Comparison of ENCODE assay signal across 11 cellular contexts in the genomic region with DNA sequence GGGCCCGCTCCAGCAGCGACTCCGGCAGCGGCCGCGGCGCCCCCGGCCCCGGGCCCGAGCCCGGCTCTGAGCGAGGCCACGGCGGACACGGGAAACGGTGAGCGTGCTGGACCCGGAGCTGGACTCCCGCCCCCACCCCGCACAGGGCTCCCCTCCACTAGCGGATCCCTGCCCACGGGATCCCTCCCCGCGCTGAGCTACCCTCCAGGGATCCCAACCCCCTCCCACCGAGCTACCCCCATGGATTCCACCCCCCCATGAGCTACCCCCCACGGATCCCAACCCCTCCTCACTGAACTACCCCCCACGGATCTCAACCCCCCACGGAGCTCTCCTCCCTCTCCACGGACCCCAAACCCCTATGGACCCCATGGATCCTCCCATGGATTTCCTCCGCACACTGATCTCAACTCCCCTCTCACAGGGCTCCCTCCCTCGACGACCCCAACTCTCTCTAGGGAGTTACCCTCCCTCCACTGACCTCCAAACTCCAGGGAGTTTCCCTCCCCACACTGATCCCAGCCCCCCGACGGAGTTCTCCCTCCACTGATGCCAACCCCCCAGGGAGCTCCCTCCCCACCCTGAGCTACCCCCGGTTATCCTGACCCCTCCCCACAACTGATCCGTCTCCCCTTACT. TPM values are rescaled to one million over a fixed set of nuclear protein-coding genes. Genes with fewer than 3 reads are reported as not detected.
A peak's percentile ranks its signal among the peaks of the same experiment; 100 is the strongest.
DNase-seq lines count a peak whose midpoint lies in the region; ATAC-seq and TF ChIP-seq lines count a peak whose summit lies in the region.
"Had no signal": no experiment of that assay in that cellular context is flagged by ENCODE, and none has a peak within 500 bp of the region (broad histone marks: within the 10 kb centered on the region; RNA-seq: fewer than 3 reads in every experiment).

No MANE protein-coding gene starts in this region.

- H3K4me2 ChIP-seq in parathyroid adenoma (ENCODE audit: low read length) = peak overlapping the region; percentile 86

- no peak overlapping the region for H2AFZ ChIP-seq in parathyroid adenoma

- H3K27me3 ChIP-seq in CD4-positive, alpha-beta memory T cell (ENCODE audit: insufficient read depth, low read length) = peaks cover 16% of the 10 kb centered on the region
- H3K27me3 ChIP-seq in esophagus (ENCODE audit: control insufficient read depth in 1 of 2, insufficient read depth in 2 of 2, low read length in 2 of 2) (no peaks in the 10 kb centered on the region), parathyroid adenoma (ENCODE audit: control insufficient read depth, insufficient read depth, low read length) (no peaks in the 10 kb centered on the region)

- no peak overlapping the region for H3K27ac ChIP-seq in CD4-positive, alpha-beta memory T cell (ENCODE audit: low read depth, low read length)
- H3K27ac ChIP-seq in esophagus (ENCODE audit: low read depth in 2 of 2, low read length in 1 of 2) (no peak overlapping the region), parathyroid adenoma (no peak overlapping the region)
- H3K27ac ChIP-seq: spleen had no signal

- intact Hi-C loops in CD4-positive, alpha-beta memory T cell (cut with micrococcal nuclease) = loop anchor here (2.0 to 5.0 kb wide), 2 partner anchors 21 to 35 kb away; a partner anchor contains a TSS

- peaks cover 13% of the 10 kb centered on the region for H3K4me1 ChIP-seq in CD4-positive, alpha-beta memory T cell (ENCODE audit: insufficient read depth, low read length)
- H3K4me1 ChIP-seq in esophagus (ENCODE audit: control insufficient read depth in 2 of 2, insufficient read depth in 2 of 2, low read length in 1 of 2) (peaks cover 3 to 9% of the 10 kb centered on the region in 2 donors), parathyroid adenoma (peaks cover 3% of the 10 kb centered on the region)

- WGBS in esophagus, 2 donors = 3% methylated on average over 21 to 36 of the region's 36 CpGs

- peaks cover 22 to 25% of the 10 kb centered on the region in 2 donors for H3K27me3 Mint-ChIP-seq in CD4-positive, alpha-beta memory T cell

- peak; percentile 3; the same call in 1 of the 3 replicates for ATAC-seq in SK-N-SH treated with all-trans-retinoic acid at 6 μM for 48 hours
- ATAC-seq in GM21576 (IDR thresholded peaks at IDR 0.05; ENCODE audit: unreplicated experiment) = no peak

- CTCF ChIA-PET in CD4-positive, alpha-beta memory T cell (lab: Charles Lee; ENCODE audit: partially characterized antibody) = interaction anchor here (1.0 to 3.1 kb wide), 4 partner anchors 10 to 32 kb away, joined by 3 to 16 read pairs (median 8); no protein-coding TSS in a partner anchor

- H3K9me3 ChIP-seq in CD4-positive, alpha-beta memory T cell (ENCODE audit: control insufficient read depth in 1 of 2, low read length in 2 of 2) = no peaks in the 10 kb centered on the region
- no peaks in the 10 kb centered on the region for H3K9me3 ChIP-seq in esophagus (ENCODE audit: control insufficient read depth in 2 of 2, insufficient read depth in 1 of 2, low read depth in 1 of 2, low read length in 1 of 2)
- no peaks in the 10 kb centered on the region for H3K9me3 ChIP-seq in parathyroid adenoma (ENCODE audit: control insufficient read depth, low read length)
- H3K9me3 ChIP-seq: spleen had no signal

- peak overlapping the region in 1 of 2 donors; percentile 14 for H3K4me3 ChIP-seq in CD4-positive, alpha-beta memory T cell (ENCODE audit: low read length in 2 of 2)
- peak overlapping the region; percentile 58 to 68 for H3K4me3 ChIP-seq in esophagus (ENCODE audit: low read depth in 1 of 2, low read length in 2 of 2)
- peak overlapping the region; percentile 56 for H3K4me3 ChIP-seq in parathyroid adenoma (ENCODE audit: low read depth, low read length)

- H3K79me2 ChIP-seq in parathyroid adenoma = no peaks in the 10 kb centered on the region

- peaks cover 6 to 17% (median 15%) of the 10 kb centered on the region in 4 donors for H3K4me1 Mint-ChIP-seq in CD4-positive, alpha-beta memory T cell

- H3K27ac Mint-ChIP-seq in CD4-positive, alpha-beta memory T cell = peak overlapping the region in 2 of 7 donors; percentile 24 to 48

- no peaks in the 10 kb centered on the region for H3K36me3 ChIP-seq in CD4-positive, alpha-beta memory T cell (ENCODE audit: insufficient read depth, low read length)
- H3K36me3 ChIP-seq in esophagus (ENCODE audit: control insufficient read depth in 2 of 2, insufficient read depth in 2 of 2, low read length in 1 of 2) (peaks cover 0 to 5% of the 10 kb centered on the region in 2 donors), parathyroid adenoma (ENCODE audit: control insufficient read depth, insufficient read depth, low read length) (no peaks in the 10 kb centered on the region)
- H3K36me3 ChIP-seq: spleen had no signal

- peak overlapping the region in 7 of 8 donors; percentile 73 to 86 (median 81) for H3K4me3 Mint-ChIP-seq in CD4-positive, alpha-beta memory T cell

- H3K9me3 Mint-ChIP-seq in CD4-positive, alpha-beta memory T cell = peaks cover 0 to 2% (median 0%) of the 10 kb centered on the region in 8 donors

- H3K9ac ChIP-seq in parathyroid adenoma = no peak overlapping the region

- POLR2A ChIA-PET in CD4-positive, alpha-beta memory T cell (lab: Charles Lee; ENCODE audit: partially characterized antibody) = interaction anchor here (0.8 to 1.6 kb wide), 2 partner anchors 9 to 36 kb away, joined by 3 to 5 read pairs; no protein-coding TSS in a partner anchor

- no peak for DNase-seq in CD4-positive, alpha-beta memory T cell
- DNase-seq in DMS114 treated with DMSO at 0.1 percent for 48 hours (lab: John Stamatoyannopoulos, UW; ENCODE audit: unreplicated experiment) = no peak
- DNase-seq in EL = no peak
- DNase-seq in GF-D8 (lab: John Stamatoyannopoulos, UW) = no peak
- DNase-seq: activated CD4-positive, alpha-beta T cell treated with anti-CD3 and anti-CD28 coated beads, Interleukin-2, amount 50 U/mL, for 1 hour; NCI-H226; spleen had no signal

- H3K36me3 Mint-ChIP-seq in CD4-positive, alpha-beta memory T cell = no peaks in the 10 kb centered on the region

- TF ChIP-seq CTCF in parathyroid adenoma (IDR thresholded peaks at IDR 0.05) = no peak

TF ChIP-seq in SK-N-SH treated with all-trans-retinoic acid at 6 μM for 48 hours, 23 proteins besides CTCF, POLR2A, EP300 and RAD21 (continues in another document):
- TF ChIP-seq ESRRG (CRISPR knock-in tag; IDR thresholded peaks at IDR 0.05) (no peak), ARNTL (CRISPR knock-in tag; IDR thresholded peaks at IDR 0.05; ENCODE audit: borderline replicate concordance, low read depth) (no peak), TOX (CRISPR knock-in tag; IDR thresholded peaks at IDR 0.05; ENCODE audit: borderline replicate concordance) (no peak), ZC3H10 (CRISPR knock-in tag; IDR thresholded peaks at IDR 0.05) (no peak), ZNF70 (CRISPR knock-in tag; IDR thresholded peaks at IDR 0.05) (no peak), BACH2 (CRISPR knock-in tag; IDR thresholded peaks at IDR 0.05; ENCODE audit: borderline replicate concordance) (no peak), CSDC2 (CRISPR knock-in tag; IDR thresholded peaks at IDR 0.05) (no peak), SNAI2 (CRISPR knock-in tag; IDR thresholded peaks at IDR 0.05) (no peak), ZFP3 (CRISPR knock-in tag; IDR thresholded peaks at IDR 0.05) (no peak), RARB (CRISPR knock-in tag; IDR thresholded peaks at IDR 0.05) (no peak), ISL1 (CRISPR knock-in tag; IDR thresholded peaks at IDR 0.05) (no peak), ZFP30 (CRISPR knock-in tag; IDR thresholded peaks at IDR 0.05) (no peak), TCF4 (CRISPR knock-in tag; IDR thresholded peaks at IDR 0.05; ENCODE audit: borderline replicate concordance) (no peak), OSR1 (CRISPR knock-in tag; IDR thresholded peaks at IDR 0.05) (no peak)
- TF ChIP-seq, protein P1, sequence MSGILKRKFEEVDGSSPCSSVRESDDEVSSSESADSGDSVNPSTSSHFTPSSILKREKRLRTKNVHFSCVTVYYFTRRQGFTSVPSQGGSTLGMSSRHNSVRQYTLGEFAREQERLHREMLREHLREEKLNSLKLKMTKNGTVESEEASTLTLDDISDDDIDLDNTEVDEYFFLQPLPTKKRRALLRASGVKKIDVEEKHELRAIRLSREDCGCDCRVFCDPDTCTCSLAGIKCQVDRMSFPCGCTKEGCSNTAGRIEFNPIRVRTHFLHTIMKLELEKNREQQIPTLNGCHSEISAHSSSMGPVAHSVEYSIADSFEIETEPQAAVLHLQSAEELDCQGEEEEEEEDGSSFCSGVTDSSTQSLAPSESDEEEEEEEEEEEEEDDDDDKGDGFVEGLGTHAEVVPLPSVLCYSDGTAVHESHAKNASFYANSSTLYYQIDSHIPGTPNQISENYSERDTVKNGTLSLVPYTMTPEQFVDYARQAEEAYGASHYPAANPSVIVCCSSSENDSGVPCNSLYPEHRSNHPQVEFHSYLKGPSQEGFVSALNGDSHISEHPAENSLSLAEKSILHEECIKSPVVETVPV (CRISPR knock-in tag; IDR thresholded peaks at IDR 0.05) = no peak
- TF ChIP-seq, protein P2, sequence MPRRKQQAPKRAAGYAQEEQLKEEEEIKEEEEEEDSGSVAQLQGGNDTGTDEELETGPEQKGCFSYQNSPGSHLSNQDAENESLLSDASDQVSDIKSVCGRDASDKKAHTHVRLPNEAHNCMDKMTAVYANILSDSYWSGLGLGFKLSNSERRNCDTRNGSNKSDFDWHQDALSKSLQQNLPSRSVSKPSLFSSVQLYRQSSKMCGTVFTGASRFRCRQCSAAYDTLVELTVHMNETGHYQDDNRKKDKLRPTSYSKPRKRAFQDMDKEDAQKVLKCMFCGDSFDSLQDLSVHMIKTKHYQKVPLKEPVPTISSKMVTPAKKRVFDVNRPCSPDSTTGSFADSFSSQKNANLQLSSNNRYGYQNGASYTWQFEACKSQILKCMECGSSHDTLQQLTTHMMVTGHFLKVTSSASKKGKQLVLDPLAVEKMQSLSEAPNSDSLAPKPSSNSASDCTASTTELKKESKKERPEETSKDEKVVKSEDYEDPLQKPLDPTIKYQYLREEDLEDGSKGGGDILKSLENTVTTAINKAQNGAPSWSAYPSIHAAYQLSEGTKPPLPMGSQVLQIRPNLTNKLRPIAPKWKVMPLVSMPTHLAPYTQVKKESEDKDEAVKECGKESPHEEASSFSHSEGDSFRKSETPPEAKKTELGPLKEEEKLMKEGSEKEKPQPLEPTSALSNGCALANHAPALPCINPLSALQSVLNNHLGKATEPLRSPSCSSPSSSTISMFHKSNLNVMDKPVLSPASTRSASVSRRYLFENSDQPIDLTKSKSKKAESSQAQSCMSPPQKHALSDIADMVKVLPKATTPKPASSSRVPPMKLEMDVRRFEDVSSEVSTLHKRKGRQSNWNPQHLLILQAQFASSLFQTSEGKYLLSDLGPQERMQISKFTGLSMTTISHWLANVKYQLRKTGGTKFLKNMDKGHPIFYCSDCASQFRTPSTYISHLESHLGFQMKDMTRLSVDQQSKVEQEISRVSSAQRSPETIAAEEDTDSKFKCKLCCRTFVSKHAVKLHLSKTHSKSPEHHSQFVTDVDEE (CRISPR knock-in tag; IDR thresholded peaks at IDR 0.05) = no peak

RNA-seq across cellular contexts. Expression of a gene that starts 20.6 kb away (rescaled TPM):
- 10 to 100 TPM; 41.9 to 43.1 TPM for total RNA-seq in CD4-positive, alpha-beta memory T cell
- polyA plus RNA-seq in CD4-positive, alpha-beta memory T cell = 100 to 1,000 TPM in 1 of 2 donors, 10 to 100 TPM in 1; 49.7 to 111 TPM
- polyA plus RNA-seq in esophagus = 1,000 to 10,000 TPM; 4,444 to 4,845 TPM

Comparison
In these comparisons a context has a peak if more than half of its experiments do, and no peak if none do; other contexts are left out.
1. RNA of a gene that starts 20.6 kb away (polyA plus RNA-seq): 4,444 to 4,845 TPM in esophagus; 49.7 to 111 TPM in CD4-positive, alpha-beta memory T cell; every median in the first group is over 10 times any median in the second.